1 cellular context compared by ENCODE assay signal in genomic region chr13:28246891-28247290, GRCh38.
TF ChIP-seq lines count a peak whose summit lies in the region.

No MANE protein-coding gene starts in this region.

TF ChIP-seq in IMR-90, 13 proteins besides CTCF, POLR2A, EP300 and RAD21 (continued from another document):
- TF ChIP-seq CEBPB (IDR thresholded peaks at IDR 0.05; ENCODE audit: low read depth, low read length) (no peak), RCOR1 (IDR thresholded peaks at IDR 0.05; ENCODE audit: insufficient replicate concordance, low read length) (no peak), MAFK (IDR thresholded peaks at IDR 0.05; ENCODE audit: low read depth, low read length) (no peak), MAZ (IDR thresholded peaks at IDR 0.05; ENCODE audit: borderline replicate concordance, low read depth, low read length) (no peak)
